8 cellular contexts compared by ENCODE assay signal in the genomic region with DNA sequence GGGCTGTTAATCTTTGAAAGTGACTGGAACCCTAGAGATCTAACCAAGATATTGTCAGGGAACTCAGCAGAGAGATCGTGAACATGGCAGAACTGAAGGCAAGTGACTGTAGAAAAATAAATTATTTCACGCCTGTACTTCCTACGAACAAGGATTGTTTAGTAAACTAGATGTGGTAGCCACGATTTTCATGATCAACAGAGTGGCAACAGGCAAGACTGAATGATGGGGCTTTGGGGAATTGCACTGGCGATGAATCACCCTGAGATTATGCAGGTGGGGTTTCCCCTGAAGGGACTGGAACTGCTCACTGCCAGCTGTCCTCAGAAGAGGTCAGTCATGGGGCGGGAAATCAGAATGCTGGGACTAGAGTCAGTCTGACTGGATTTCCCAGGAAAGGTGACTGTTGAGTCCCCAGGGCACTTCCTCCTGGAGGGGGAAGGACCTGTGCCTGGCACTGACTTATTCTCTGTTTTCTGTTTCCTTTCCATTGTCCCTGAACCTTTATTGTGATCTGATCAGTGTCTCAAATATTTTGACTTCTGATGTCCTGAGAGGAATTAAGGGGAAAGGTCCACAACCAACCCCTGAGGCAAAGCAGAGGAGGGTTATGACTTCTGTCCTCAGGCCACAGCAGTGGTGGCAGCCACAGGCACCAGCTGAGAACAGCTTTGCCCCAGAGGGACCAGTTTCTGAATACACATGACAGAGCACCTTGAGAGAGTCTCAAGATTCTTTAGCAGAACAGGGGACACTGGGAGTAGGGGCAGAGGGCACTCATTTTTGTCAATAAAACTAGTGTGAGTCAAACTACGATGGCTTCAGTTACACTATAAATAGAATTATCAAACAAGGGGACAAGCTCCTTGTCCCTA.
A peak's percentile ranks its signal among the peaks of the same experiment; 100 is the strongest.
DNase-seq lines count a peak whose midpoint lies in the region; ATAC-seq and TF ChIP-seq lines count a peak whose summit lies in the region.

No MANE protein-coding gene starts in this region.

- TF ChIP-seq RAD21 in IMR-90 (IDR thresholded peaks at IDR 0.05; ENCODE audit: low read length): no peak

- H3K36me3 ChIP-seq in IMR-90 (ENCODE audit: control insufficient read depth, insufficient read depth, low read length) (no peaks in the 10 kb centered on the region), lower lobe of right lung (no peaks in the 10 kb centered on the region), upper lobe of right lung (no peaks in the 10 kb centered on the region)

- POLR2A ChIA-PET in IMR-90 (lab: Charles Lee; ENCODE audit: unreplicated experiment): no interaction called here
- POLR2A ChIA-PET in naive thymus-derived CD8-positive, alpha-beta T cell (lab: Charles Lee): no interaction called here

- TF ChIP-seq POLR2A in IMR-90 (IDR thresholded peaks at IDR 0.05; ENCODE audit: low read depth, low read length): no peak

- H4K8ac ChIP-seq in IMR-90 (ENCODE audit: low read depth in 2 of 2, low read length in 2 of 2): peak overlapping the region in 1 of 2 experiments; percentile 12; a peak in 1 of 4 replicates

- H3K9me3 ChIP-seq in IMR-90 (ENCODE audit: control insufficient read depth, insufficient read depth, low read length): no peaks in the 10 kb centered on the region; the same call in 1 of the 2 replicates
- H3K9me3 ChIP-seq in lower lobe of right lung: no peaks in the 10 kb centered on the region
- no peaks in the 10 kb centered on the region for H3K9me3 ChIP-seq in upper lobe of right lung

- TF ChIP-seq CTCF in GM12865 (IDR thresholded peaks at IDR 0.05; ENCODE audit: insufficient read depth, low read depth, low read length, missing control alignments) (no peak), IMR-90 (conservative IDR thresholded peaks at IDR 0.05; ENCODE audit: low read depth, low read length) (no peak), lower lobe of right lung (IDR thresholded peaks at IDR 0.05) (no peak), upper lobe of right lung (IDR thresholded peaks at IDR 0.05) (no peak)

- H3K9me1 ChIP-seq in IMR-90 (ENCODE audit: insufficient read depth, low read length): no peaks in the 10 kb centered on the region; the same call in 1 of the 2 replicates

- H3K27me3 ChIP-seq in IMR-90 (ENCODE audit: control insufficient read depth, insufficient read depth, low read length): 0 out of 2 replicates have a peak, but pooled peaks cover 3% of the 10 kb centered on the region
- H3K27me3 ChIP-seq in lower lobe of right lung (ENCODE audit: low read depth): no peaks in the 10 kb centered on the region
- no peaks in the 10 kb centered on the region for H3K27me3 ChIP-seq in upper lobe of right lung

- no peaks in the 10 kb centered on the region for H4K20me1 ChIP-seq in IMR-90 (ENCODE audit: insufficient read depth, low read length)

- no peak overlapping the region for H3K4ac ChIP-seq in IMR-90 (ENCODE audit: low read depth, low read length)

- H3K4me3 ChIP-seq in GM12865 (ENCODE audit: low read depth, low read length) (no peak overlapping the region), IMR-90 (ENCODE audit: insufficient read depth, low read depth, low read length) (no peak overlapping the region), lower lobe of right lung (no peak overlapping the region), upper lobe of right lung (no peak overlapping the region)

- H2AFZ ChIP-seq in IMR-90 (replicated peaks; ENCODE audit: low read length, poor library complexity): no peak overlapping the region

- no peak overlapping the region; the same call in 1 of the 2 replicates for H2BK20ac ChIP-seq in IMR-90 (ENCODE audit: low read depth, low read length)

- H2BK120ac ChIP-seq in IMR-90 (ENCODE audit: low read depth, low read length): no peak overlapping the region

- no TSS peak for BruUV-seq in IMR-90 (replicated peaks; lab: Mats Ljungman, UMichigan)

- no peak overlapping the region for H3K9ac ChIP-seq in IMR-90 (ENCODE audit: low read depth, low read length)

- DNase-seq in GM12865 (ENCODE audit: low read depth) (peak; percentile 82), IMR-90 (peak; percentile 81), lower lobe of right lung (no peak), upper lobe of right lung (no peak), hypothalamus (lab: John Stamatoyannopoulos, UW) (no peak)
- DNase-seq in activated naive CD8-positive, alpha-beta T cell treated with anti-CD3 and anti-CD28 coated beads, Interleukin-2, amount 50 U/mL, for 16 hours (ENCODE audit: low read depth, low spot score): peak; percentile 25
- DNase-seq in naive thymus-derived CD8-positive, alpha-beta T cell: no peak

- H3K4me2 ChIP-seq in IMR-90 (ENCODE audit: low read depth, low read length): no peak overlapping the region

- H3K27me3 Mint-ChIP-seq in naive thymus-derived CD8-positive, alpha-beta T cell: peaks cover 0 to 3% (median 1%) of the 10 kb centered on the region in 5 donors

- H3K56ac ChIP-seq in IMR-90 (ENCODE audit: extremely low read depth, insufficient read depth, low read length): no peak overlapping the region

- WGBS in IMR-90 (ENCODE audit: extremely low coverage in 2 of 2, insufficient read length in 1 of 2), 2 experiments: 80% methylated on average over 1 of the region's 7 CpGs; no CpG with 5 or more reads in 1 of the 2 experiments

- no peak overlapping the region for H4K91ac ChIP-seq in IMR-90 (ENCODE audit: insufficient read depth, low read depth, low read length)

- no peaks in the 10 kb centered on the region for H3K9me3 Mint-ChIP-seq in naive thymus-derived CD8-positive, alpha-beta T cell

- no peak overlapping the region for H3K18ac ChIP-seq in IMR-90 (ENCODE audit: low read depth, low read length)

- no peak overlapping the region for H2AK5ac ChIP-seq in IMR-90 (ENCODE audit: low read depth, low read length)

- peaks cover 5 to 15% (median 12%) of the 10 kb centered on the region in 4 donors for H3K4me1 Mint-ChIP-seq in naive thymus-derived CD8-positive, alpha-beta T cell

- H3K14ac ChIP-seq in IMR-90 (replicated peaks; ENCODE audit: low read depth, low read length): no peak overlapping the region

- peaks cover 2% of the 10 kb centered on the region; the same call in 1 of the 2 replicates for H3K4me1 ChIP-seq in IMR-90 (ENCODE audit: control insufficient read depth, insufficient read depth, low read length)
- H3K4me1 ChIP-seq in lower lobe of right lung: peaks cover 10% of the 10 kb centered on the region
- no peaks in the 10 kb centered on the region for H3K4me1 ChIP-seq in upper lobe of right lung

- ATAC-seq in GM21786 (IDR thresholded peaks at IDR 0.05; ENCODE audit: unreplicated experiment) (peak; percentile 69), IMR-90 (ENCODE audit: low read depth) (peak; percentile 40), lower lobe of right lung (peak; percentile 72 to 75), upper lobe of right lung (peak; percentile 76)
- no peak for ATAC-seq in naive thymus-derived CD8-positive, alpha-beta T cell

- dilution Hi-C loops in IMR-90 (cut with HindIII; ENCODE audit: low sequenced_read_pairs, unreplicated experiment): no loop called here

- no peak overlapping the region for H3K4me3 Mint-ChIP-seq in naive thymus-derived CD8-positive, alpha-beta T cell

- H2BK15ac ChIP-seq in IMR-90 (ENCODE audit: low read depth, low read length): no peak overlapping the region

- no peak overlapping the region for H2BK5ac ChIP-seq in IMR-90 (ENCODE audit: low read depth, low read length, poor library complexity, severe bottlenecking)

- intact Hi-C loops in IMR-90 (cut with micrococcal nuclease): no loop called here
- intact Hi-C loops in lower lobe of right lung (cut with DNase I): no loop called here
- intact Hi-C loops in upper lobe of right lung (cut with DNase I): no loop called here

- H3K23ac ChIP-seq in IMR-90 (ENCODE audit: low read depth, low read length): no peak overlapping the region

- H4K5ac ChIP-seq in IMR-90 (ENCODE audit: low read depth, low read length): no peak overlapping the region

- CTCF ChIA-PET in IMR-90 (lab: Yijun Ruan, JAX): no interaction called here

- no peaks in the 10 kb centered on the region for H3K36me3 Mint-ChIP-seq in naive thymus-derived CD8-positive, alpha-beta T cell

- in situ Hi-C loops in IMR-90 (cut with MboI; ENCODE audit: low sequenced_read_pairs): no loop called here

- peak overlapping the region in 1 of 10 donors; percentile 10 for H3K27ac Mint-ChIP-seq in naive thymus-derived CD8-positive, alpha-beta T cell

- H3K27ac ChIP-seq in IMR-90 (ENCODE audit: insufficient read depth, low read length) (no peak overlapping the region), lower lobe of right lung (no peak overlapping the region), upper lobe of right lung (no peak overlapping the region)

- no peaks in the 10 kb centered on the region for H3K79me1 ChIP-seq in IMR-90 (ENCODE audit: low read depth in 1 of 2, low read length in 2 of 2)

- H2AK9ac ChIP-seq in IMR-90 (replicated peaks; ENCODE audit: low read depth, low read length, poor library complexity): no peak overlapping the region

TF ChIP-seq in IMR-90, 13 proteins besides CTCF, POLR2A, EP300 and RAD21:
- TF ChIP-seq FOS (IDR thresholded peaks at IDR 0.05; ENCODE audit: low read depth, low read length): peak; percentile 33; the same call in 1 of the 2 replicates
- TF ChIP-seq CEBPB (IDR thresholded peaks at IDR 0.05; ENCODE audit: low read depth, low read length): no peak

Comparison
In these comparisons a context has a peak if more than half of its experiments do, and no peak if none do; other contexts are left out.
1. DNase-seq: peak in GM12865 (single experiment), IMR-90 (single experiment) and activated naive CD8-positive, alpha-beta T cell treated with anti-CD3 and anti-CD28 coated beads, Interleukin-2, amount 50 U/mL, for 16 hours (single experiment); none in lower lobe of right lung (single experiment), upper lobe of right lung (single experiment), hypothalamus (0 of 51) and naive thymus-derived CD8-positive, alpha-beta T cell (0 of 10).
2. ATAC-seq: peak in GM21786 (single experiment), IMR-90 (single experiment), lower lobe of right lung (2 of 2) and upper lobe of right lung (single experiment); none in naive thymus-derived CD8-positive, alpha-beta T cell (0 of 2).